In the genomic region with DNA sequence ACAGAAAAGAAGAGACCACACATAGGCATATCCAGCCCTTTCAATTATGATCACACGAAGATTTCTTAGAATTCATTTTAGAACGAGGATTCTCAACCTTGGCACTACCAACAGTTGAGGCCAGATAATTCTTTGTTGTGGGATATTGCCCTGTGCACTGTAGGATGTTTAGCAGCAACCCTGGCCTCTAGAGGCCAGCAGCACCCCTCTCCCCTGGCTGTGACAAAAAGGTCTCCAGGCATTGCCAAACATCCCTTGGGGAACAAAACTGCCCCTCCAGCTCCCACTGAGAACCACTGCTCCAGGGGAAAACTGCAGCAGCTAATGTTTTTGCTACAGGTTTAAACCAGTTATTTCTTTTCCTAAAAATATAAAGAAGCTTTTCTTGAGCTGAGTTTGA, we compare ENCODE assay signal across 18 cellular contexts. TPM values are rescaled to one million over a fixed set of nuclear protein-coding genes. Genes with fewer than 3 reads are reported as not detected.
DNase-seq lines count a peak whose midpoint lies in the region; TF ChIP-seq lines count a peak whose summit lies in the region.
"Had no signal": no experiment of that assay in that cellular context is flagged by ENCODE, and none has a peak within 500 bp of the region (broad histone marks: within the 10 kb centered on the region; RNA-seq: fewer than 3 reads in every experiment).

No MANE protein-coding gene starts in this region.

- H4K20me1 ChIP-seq in neural progenitor cell (ENCODE audit: low read depth), result no peaks in the 10 kb centered on the region

- peaks cover 10% of the 10 kb centered on the region for H3K36me3 Mint-ChIP-seq in neural progenitor cell

- WGBS in thyroid gland, 2 donors, result 88 to 92% methylated on average over 2 of the region's 2 CpGs

- H3K4me3 ChIP-seq in NB4 (ENCODE audit: low read depth, low read length) (no peak overlapping the region), coronary artery (peak overlapping the region; percentile 45), neural progenitor cell (no peak overlapping the region), MG63 (no peak overlapping the region), thyroid gland (replicated peaks in 1 of 3) (no peak overlapping the region)
- H3K4me3 ChIP-seq: cardiac muscle cell, right lobe of liver had no signal

- H3K4me1 Mint-ChIP-seq in neural progenitor cell, result peaks cover 25% of the 10 kb centered on the region

- TF ChIP-seq POLR2A in NB4 (IDR thresholded peaks at IDR 0.05; ENCODE audit: extremely low read depth, insufficient read length) (no peak), thyroid gland (IDR thresholded peaks at IDR 0.05) (no peak)

- TF ChIP-seq CTCF in NB4 (IDR thresholded peaks at IDR 0.05; ENCODE audit: low read depth, low read length) (peak; percentile 57), coronary artery (IDR thresholded peaks at IDR 0.05) (no peak), neural progenitor cell (IDR thresholded peaks at IDR 0.05) (peak; percentile 29), thyroid gland (IDR thresholded peaks at IDR 0.05) (no peak)

- peaks cover 13% of the 10 kb centered on the region for H3K4me1 ChIP-seq in neural progenitor cell
- H3K4me1 ChIP-seq in thyroid gland, result peaks cover 0 to 2% of the 10 kb centered on the region in 2 donors

- peaks cover 11% of the 10 kb centered on the region for H3K9me3 Mint-ChIP-seq in neural progenitor cell
- H3K9me3 Mint-ChIP-seq: activated B cell treated with CpG ODN at 0.5 μM for 24 hours; CD4-positive, alpha-beta T cell had no signal

- H3K27me3 Mint-ChIP-seq in neural progenitor cell (ENCODE audit: insufficient read depth, low read depth), result no peaks in the 10 kb centered on the region
- H3K27me3 Mint-ChIP-seq: activated B cell treated with CpG ODN at 0.5 μM for 24 hours; CD4-positive, alpha-beta T cell; stimulated activated memory B cell treated with anti-CD40 and anti-IgM and Interleukin-4, amounts not matched to agents 10 μg/mL and 1 μg/mL and 100 μg/mL, for 72 hours had no signal

- H3K9ac ChIP-seq in neural progenitor cell, result no peak overlapping the region

- H3K27ac ChIP-seq in coronary artery, result peak overlapping the region; percentile 15 to 78
- no peak overlapping the region for H3K27ac ChIP-seq in neural progenitor cell
- no peak overlapping the region for H3K27ac ChIP-seq in thyroid gland
- H3K27ac ChIP-seq: cardiac muscle cell, right lobe of liver had no signal

- DNase-seq in COLO668 (lab: John Stamatoyannopoulos, UW; ENCODE audit: unreplicated experiment) (peak; percentile 26), NB4 (ENCODE audit: low read depth) (peak; percentile 83), coronary artery (ENCODE audit: low spot score) (no peak), neural progenitor cell (ENCODE audit: low spot score) (peak; percentile 33), NCI-H1694 (lab: John Stamatoyannopoulos, UW) (no peak), MG63 (no peak), thyroid gland (no peak), NCI-H1436 (lab: John Stamatoyannopoulos, UW) (no peak)
- DNase-seq: activated B cell treated with CpG ODN at 0.5 μM for 24 hours; activated naive CD4-positive, alpha-beta T cell treated with Interleukin-2 at 50 U/mL for 16 hours; CD4-positive, alpha-beta T cell; GOT3; left colon; right lobe of liver; SW 1271 had no signal

- H3K27me3 ChIP-seq in neural progenitor cell, result no peaks in the 10 kb centered on the region
- H3K27me3 ChIP-seq in MG63, result no peaks in the 10 kb centered on the region
- H3K27me3 ChIP-seq in thyroid gland, result no peaks in the 10 kb centered on the region
- H3K27me3 ChIP-seq: cardiac muscle cell, right lobe of liver had no signal

- H3K9me3 ChIP-seq in neural progenitor cell (ENCODE audit: low read depth) (no peaks in the 10 kb centered on the region), MG63 (peaks cover 1% of the 10 kb centered on the region; the same call in 1 of the 2 replicates), thyroid gland (no peaks in the 10 kb centered on the region)
- H3K9me3 ChIP-seq: right lobe of liver had no signal

- H2AFZ ChIP-seq in neural progenitor cell (replicated peaks), result no peak overlapping the region

- H3K36me3 ChIP-seq in neural progenitor cell (no peaks in the 10 kb centered on the region), MG63 (peaks cover 20% of the 10 kb centered on the region), thyroid gland (no peaks in the 10 kb centered on the region)
- H3K36me3 ChIP-seq: cardiac muscle cell, right lobe of liver had no signal

- no peak overlapping the region for H3K4me2 ChIP-seq in neural progenitor cell

- H3K27ac Mint-ChIP-seq in neural progenitor cell, result no peak overlapping the region
- H3K27ac Mint-ChIP-seq: CD4-positive, alpha-beta T cell had no signal

- H3K79me2 ChIP-seq in neural progenitor cell (ENCODE audit: low read depth), result peaks cover 18% of the 10 kb centered on the region

- H3F3A ChIP-seq in neural progenitor cell (ENCODE audit: low read depth), result no peaks in the 10 kb centered on the region

- H3K4me3 Mint-ChIP-seq in neural progenitor cell, result no peak overlapping the region
- H3K4me3 Mint-ChIP-seq: activated B cell treated with CpG ODN at 0.5 μM for 24 hours; CD4-positive, alpha-beta T cell; nephron; stimulated activated memory B cell treated with anti-CD40 and anti-IgM and Interleukin-4, amounts not matched to agents 10 μg/mL and 1 μg/mL and 100 μg/mL, for 72 hours had no signal

- intact Hi-C loops in thyroid gland (cut with DNase I), result no loop called here

RNA-seq across cellular contexts. Expression of gene NT5DC3, which starts 7.1 kb away (rescaled TPM):
- total RNA-seq in neural progenitor cell (ENCODE audit: low replicate concordance) (3.1 and 4.3 TPM in 2 replicates), thyroid gland (1 to 10 TPM; 3.6 to 5.8 (median 4.4) TPM)
- total RNA-seq in MG63 (2014; rRNA removed; shearing (Covaris generic); ENCODE audit: low replicate concordance), result 10.9 and 11.8 TPM in 2 replicates

Comparison
In these comparisons a context has a peak if more than half of its experiments do, and no peak if none do; other contexts are left out.
1. DNase-seq: peak in COLO668 (single experiment), NB4 (single experiment) and neural progenitor cell (single experiment); none in coronary artery (single experiment), NCI-H1694 (single experiment), MG63 (single experiment), thyroid gland (0 of 2) and NCI-H1436 (single experiment).
2. CTCF ChIP-seq: peak in NB4 (single experiment) and neural progenitor cell (single experiment); none in coronary artery (single experiment) and thyroid gland (0 of 6).
3. H3K27ac ChIP-seq: peak in coronary artery (2 of 2); none in neural progenitor cell (single experiment) and thyroid gland (0 of 3).